ENCODE assay signal across 9 cellular contexts in the genomic region with DNA sequence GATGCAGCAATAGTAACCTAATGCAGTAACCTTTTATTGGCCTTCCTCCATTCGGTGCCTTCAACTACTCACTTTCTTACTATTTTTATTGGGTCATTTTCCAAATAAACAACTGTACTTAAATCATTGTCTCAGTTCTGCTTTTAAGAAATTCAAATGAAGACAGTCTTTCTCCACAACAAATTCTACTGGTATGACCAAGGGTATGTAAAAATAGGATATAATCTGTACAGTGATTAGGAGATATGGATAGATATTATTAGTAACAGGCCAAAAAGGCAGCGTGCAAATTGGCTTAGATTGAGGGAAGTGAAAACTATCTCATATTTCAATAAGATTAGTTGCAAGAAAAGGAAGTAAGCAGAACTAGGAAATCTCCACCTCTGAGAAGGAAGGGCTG.
DNase-seq lines count a peak whose midpoint lies in the region; ATAC-seq and TF ChIP-seq lines count a peak whose summit lies in the region.
"Had no signal": no experiment of that assay in that cellular context is flagged by ENCODE, and none has a peak within 500 bp of the region (broad histone marks: within the 10 kb centered on the region; RNA-seq: fewer than 3 reads in every experiment).

No MANE protein-coding gene starts in this region.

- peak overlapping the region; percentile 32 for H3K4me3 Mint-ChIP-seq in central memory CD8-positive, alpha-beta T cell

- H3K9me3 Mint-ChIP-seq in central memory CD8-positive, alpha-beta T cell: no peaks in the 10 kb centered on the region

- no peak for TF ChIP-seq CTCF in ascending aorta (IDR thresholded peaks at IDR 0.05)

- in situ Hi-C loops in GM23248 (cut with MboI): no loop called here

- WGBS in GM23248 (ENCODE audit: low coverage in 1 of 2, low lambda C conversion rate in 2 of 2, missing lambda C conversion rate in 2 of 2), 2 experiments: 36% methylated on average over 2 of the region's 2 CpGs

- no peak overlapping the region for H2AFZ ChIP-seq in GM23248

- H3K9me2 ChIP-seq in GM23248 (ENCODE audit: insufficient read depth): no peaks in the 10 kb centered on the region

- DNase-seq in central memory CD8-positive, alpha-beta T cell (ENCODE audit: low spot score in 2 of 2): no peak
- DNase-seq in retina (no peak), GM23248 (no peak), ascending aorta (ENCODE audit: low spot score in 2 of 2) (no peak), NCI-H2029 treated with DMSO at 0.1 percent for 48 hours (lab: John Stamatoyannopoulos, UW) (no peak)
- DNase-seq: NCI-H510A had no signal

- H3K4me1 Mint-ChIP-seq in central memory CD8-positive, alpha-beta T cell: peaks cover 11% of the 10 kb centered on the region

- H3K27ac Mint-ChIP-seq in central memory CD8-positive, alpha-beta T cell (ENCODE audit: low read depth): peak overlapping the region; percentile 30

- ATAC-seq in GM18873 (IDR thresholded peaks at IDR 0.05; ENCODE audit: low FRiP score, unreplicated experiment): peak; percentile 81
- peak; percentile 83 for ATAC-seq in GM21825 (IDR thresholded peaks at IDR 0.05; ENCODE audit: unreplicated experiment)
- ATAC-seq in HG03520 (IDR thresholded peaks at IDR 0.05; ENCODE audit: unreplicated experiment): peak; percentile 81
- no peak for ATAC-seq in central memory CD8-positive, alpha-beta T cell (replicated peaks; ENCODE audit: extremely low read depth, poor library complexity, severe bottlenecking)

- H3K4me2 ChIP-seq in GM23248 (ENCODE audit: unreplicated experiment): no peak overlapping the region

- no peaks in the 10 kb centered on the region for H3F3A ChIP-seq in GM23248 (ENCODE audit: insufficient read depth)

- no peaks in the 10 kb centered on the region for H3K27me3 Mint-ChIP-seq in central memory CD8-positive, alpha-beta T cell

- no peaks in the 10 kb centered on the region for H3K4me1 ChIP-seq in GM23248 (ENCODE audit: insufficient read depth)
- no peaks in the 10 kb centered on the region for H3K4me1 ChIP-seq in ascending aorta

- no peaks in the 10 kb centered on the region for H3K36me3 Mint-ChIP-seq in central memory CD8-positive, alpha-beta T cell (ENCODE audit: insufficient read depth)

- no peaks in the 10 kb centered on the region for H3K27me3 ChIP-seq in GM23248 (replicated peaks; ENCODE audit: insufficient read depth)
- no peaks in the 10 kb centered on the region for H3K27me3 ChIP-seq in ascending aorta

- no peak overlapping the region for H3K9ac ChIP-seq in GM23248

- H3K4me3 ChIP-seq in GM23248 (no peak overlapping the region), ascending aorta (no peak overlapping the region)

- H3K36me3 ChIP-seq in GM23248 (ENCODE audit: low read depth): no peaks in the 10 kb centered on the region
- no peaks in the 10 kb centered on the region for H3K36me3 ChIP-seq in ascending aorta

- intact Hi-C loops in ascending aorta (cut with DNase I): no loop called here

- no peaks in the 10 kb centered on the region for H3K79me2 ChIP-seq in GM23248 (ENCODE audit: insufficient read depth)

- H3K9me3 ChIP-seq in GM23248 (ENCODE audit: low read depth) (no peaks in the 10 kb centered on the region), ascending aorta (no peaks in the 10 kb centered on the region)

- H3K27ac ChIP-seq in GM23248 (no peak overlapping the region), ascending aorta (no peak overlapping the region)

- H4K20me1 ChIP-seq in GM23248 (ENCODE audit: insufficient read depth): no peaks in the 10 kb centered on the region
